Comparison of ENCODE assay signal across 1 cellular context in the genomic region with DNA sequence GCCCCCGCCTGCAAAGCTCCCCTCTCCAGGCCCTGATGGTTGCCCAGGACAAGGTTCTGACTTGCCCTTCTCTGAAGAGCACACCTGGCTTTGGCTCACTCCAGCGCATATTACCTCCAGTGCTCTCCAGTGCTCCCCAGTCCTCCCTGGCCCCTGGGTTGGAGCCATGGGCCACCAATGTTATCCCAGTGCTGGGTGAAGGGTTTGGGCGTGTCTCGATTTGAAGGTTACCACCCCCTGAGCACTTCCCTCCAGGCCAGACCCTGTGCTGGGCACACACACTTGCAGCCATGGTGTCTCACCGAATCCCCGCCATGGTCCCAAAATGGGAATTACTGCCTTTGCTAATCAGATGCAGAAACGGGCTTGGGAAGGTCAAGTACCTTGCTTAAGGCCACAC.
TF ChIP-seq lines count a peak whose summit lies in the region.

No MANE protein-coding gene starts in this region.

TF ChIP-seq in H1, 55 proteins besides CTCF, POLR2A, EP300 and RAD21:
- TF ChIP-seq FOSL1 (IDR thresholded peaks at IDR 0.05; ENCODE audit: insufficient read depth, low read depth, low read length) (no peak), TBP (IDR thresholded peaks at IDR 0.05; ENCODE audit: low read depth, low read length) (no peak), TAF1 (IDR thresholded peaks at IDR 0.05; ENCODE audit: low read depth, low read length) (no peak), RBBP5 (IDR thresholded peaks at IDR 0.05; ENCODE audit: borderline replicate concordance, low read depth, low read length) (no peak), BACH1 (IDR thresholded peaks at IDR 0.05; ENCODE audit: low read length) (no peak), SIN3A (conservative IDR thresholded peaks at IDR 0.05 in 1 of 2, IDR thresholded peaks at IDR 0.05 in 1 of 2; ENCODE audit: low read depth in 1 of 2, low read length in 2 of 2) (no peak), NANOG (IDR thresholded peaks at IDR 0.05; ENCODE audit: insufficient read depth, low read depth, low read length, poor library complexity, severe bottlenecking) (no peak), TEAD4 (IDR thresholded peaks at IDR 0.05; ENCODE audit: low read depth, low read length) (no peak), CTBP2 (IDR thresholded peaks at IDR 0.05; ENCODE audit: borderline replicate concordance, insufficient read depth, insufficient read length, low read length) (no peak), POU5F1 (IDR thresholded peaks at IDR 0.05; ENCODE audit: low read depth, low read length) (no peak), RNF2 (IDR thresholded peaks at IDR 0.05; ENCODE audit: borderline replicate concordance, low read depth, low read length, missing control alignments, poor library complexity, severe bottlenecking) (no peak), HDAC2 (IDR thresholded peaks at IDR 0.05; ENCODE audit: borderline replicate concordance in 1 of 2, low read depth in 2 of 2, low read length in 2 of 2) (no peak), CBX5 (IDR thresholded peaks at IDR 0.05; ENCODE audit: low read depth, low read length) (no peak), KDM5A (IDR thresholded peaks at IDR 0.05; ENCODE audit: low read length) (no peak), CBX8 (IDR thresholded peaks at IDR 0.05; ENCODE audit: borderline replicate concordance, low read depth, low read length) (no peak), CEBPB (IDR thresholded peaks at IDR 0.05; ENCODE audit: low read depth, low read length) (no peak)
- TF ChIP-seq, protein P1, sequence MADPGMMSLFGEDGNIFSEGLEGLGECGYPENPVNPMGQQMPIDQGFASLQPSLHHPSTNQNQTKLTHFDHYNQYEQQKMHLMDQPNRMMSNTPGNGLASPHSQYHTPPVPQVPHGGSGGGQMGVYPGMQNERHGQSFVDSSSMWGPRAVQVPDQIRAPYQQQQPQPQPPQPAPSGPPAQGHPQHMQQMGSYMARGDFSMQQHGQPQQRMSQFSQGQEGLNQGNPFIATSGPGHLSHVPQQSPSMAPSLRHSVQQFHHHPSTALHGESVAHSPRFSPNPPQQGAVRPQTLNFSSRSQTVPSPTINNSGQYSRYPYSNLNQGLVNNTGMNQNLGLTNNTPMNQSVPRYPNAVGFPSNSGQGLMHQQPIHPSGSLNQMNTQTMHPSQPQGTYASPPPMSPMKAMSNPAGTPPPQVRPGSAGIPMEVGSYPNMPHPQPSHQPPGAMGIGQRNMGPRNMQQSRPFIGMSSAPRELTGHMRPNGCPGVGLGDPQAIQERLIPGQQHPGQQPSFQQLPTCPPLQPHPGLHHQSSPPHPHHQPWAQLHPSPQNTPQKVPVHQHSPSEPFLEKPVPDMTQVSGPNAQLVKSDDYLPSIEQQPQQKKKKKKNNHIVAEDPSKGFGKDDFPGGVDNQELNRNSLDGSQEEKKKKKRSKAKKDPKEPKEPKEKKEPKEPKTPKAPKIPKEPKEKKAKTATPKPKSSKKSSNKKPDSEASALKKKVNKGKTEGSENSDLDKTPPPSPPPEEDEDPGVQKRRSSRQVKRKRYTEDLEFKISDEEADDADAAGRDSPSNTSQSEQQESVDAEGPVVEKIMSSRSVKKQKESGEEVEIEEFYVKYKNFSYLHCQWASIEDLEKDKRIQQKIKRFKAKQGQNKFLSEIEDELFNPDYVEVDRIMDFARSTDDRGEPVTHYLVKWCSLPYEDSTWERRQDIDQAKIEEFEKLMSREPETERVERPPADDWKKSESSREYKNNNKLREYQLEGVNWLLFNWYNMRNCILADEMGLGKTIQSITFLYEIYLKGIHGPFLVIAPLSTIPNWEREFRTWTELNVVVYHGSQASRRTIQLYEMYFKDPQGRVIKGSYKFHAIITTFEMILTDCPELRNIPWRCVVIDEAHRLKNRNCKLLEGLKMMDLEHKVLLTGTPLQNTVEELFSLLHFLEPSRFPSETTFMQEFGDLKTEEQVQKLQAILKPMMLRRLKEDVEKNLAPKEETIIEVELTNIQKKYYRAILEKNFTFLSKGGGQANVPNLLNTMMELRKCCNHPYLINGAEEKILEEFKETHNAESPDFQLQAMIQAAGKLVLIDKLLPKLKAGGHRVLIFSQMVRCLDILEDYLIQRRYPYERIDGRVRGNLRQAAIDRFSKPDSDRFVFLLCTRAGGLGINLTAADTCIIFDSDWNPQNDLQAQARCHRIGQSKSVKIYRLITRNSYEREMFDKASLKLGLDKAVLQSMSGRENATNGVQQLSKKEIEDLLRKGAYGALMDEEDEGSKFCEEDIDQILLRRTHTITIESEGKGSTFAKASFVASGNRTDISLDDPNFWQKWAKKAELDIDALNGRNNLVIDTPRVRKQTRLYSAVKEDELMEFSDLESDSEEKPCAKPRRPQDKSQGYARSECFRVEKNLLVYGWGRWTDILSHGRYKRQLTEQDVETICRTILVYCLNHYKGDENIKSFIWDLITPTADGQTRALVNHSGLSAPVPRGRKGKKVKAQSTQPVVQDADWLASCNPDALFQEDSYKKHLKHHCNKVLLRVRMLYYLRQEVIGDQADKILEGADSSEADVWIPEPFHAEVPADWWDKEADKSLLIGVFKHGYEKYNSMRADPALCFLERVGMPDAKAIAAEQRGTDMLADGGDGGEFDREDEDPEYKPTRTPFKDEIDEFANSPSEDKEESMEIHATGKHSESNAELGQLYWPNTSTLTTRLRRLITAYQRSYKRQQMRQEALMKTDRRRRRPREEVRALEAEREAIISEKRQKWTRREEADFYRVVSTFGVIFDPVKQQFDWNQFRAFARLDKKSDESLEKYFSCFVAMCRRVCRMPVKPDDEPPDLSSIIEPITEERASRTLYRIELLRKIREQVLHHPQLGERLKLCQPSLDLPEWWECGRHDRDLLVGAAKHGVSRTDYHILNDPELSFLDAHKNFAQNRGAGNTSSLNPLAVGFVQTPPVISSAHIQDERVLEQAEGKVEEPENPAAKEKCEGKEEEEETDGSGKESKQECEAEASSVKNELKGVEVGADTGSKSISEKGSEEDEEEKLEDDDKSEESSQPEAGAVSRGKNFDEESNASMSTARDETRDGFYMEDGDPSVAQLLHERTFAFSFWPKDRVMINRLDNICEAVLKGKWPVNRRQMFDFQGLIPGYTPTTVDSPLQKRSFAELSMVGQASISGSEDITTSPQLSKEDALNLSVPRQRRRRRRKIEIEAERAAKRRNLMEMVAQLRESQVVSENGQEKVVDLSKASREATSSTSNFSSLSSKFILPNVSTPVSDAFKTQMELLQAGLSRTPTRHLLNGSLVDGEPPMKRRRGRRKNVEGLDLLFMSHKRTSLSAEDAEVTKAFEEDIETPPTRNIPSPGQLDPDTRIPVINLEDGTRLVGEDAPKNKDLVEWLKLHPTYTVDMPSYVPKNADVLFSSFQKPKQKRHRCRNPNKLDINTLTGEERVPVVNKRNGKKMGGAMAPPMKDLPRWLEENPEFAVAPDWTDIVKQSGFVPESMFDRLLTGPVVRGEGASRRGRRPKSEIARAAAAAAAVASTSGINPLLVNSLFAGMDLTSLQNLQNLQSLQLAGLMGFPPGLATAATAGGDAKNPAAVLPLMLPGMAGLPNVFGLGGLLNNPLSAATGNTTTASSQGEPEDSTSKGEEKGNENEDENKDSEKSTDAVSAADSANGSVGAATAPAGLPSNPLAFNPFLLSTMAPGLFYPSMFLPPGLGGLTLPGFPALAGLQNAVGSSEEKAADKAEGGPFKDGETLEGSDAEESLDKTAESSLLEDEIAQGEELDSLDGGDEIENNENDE (IDR thresholded peaks at IDR 0.05; ENCODE audit: insufficient replicate concordance, low read length) = no peak
- TF ChIP-seq, protein P2, sequence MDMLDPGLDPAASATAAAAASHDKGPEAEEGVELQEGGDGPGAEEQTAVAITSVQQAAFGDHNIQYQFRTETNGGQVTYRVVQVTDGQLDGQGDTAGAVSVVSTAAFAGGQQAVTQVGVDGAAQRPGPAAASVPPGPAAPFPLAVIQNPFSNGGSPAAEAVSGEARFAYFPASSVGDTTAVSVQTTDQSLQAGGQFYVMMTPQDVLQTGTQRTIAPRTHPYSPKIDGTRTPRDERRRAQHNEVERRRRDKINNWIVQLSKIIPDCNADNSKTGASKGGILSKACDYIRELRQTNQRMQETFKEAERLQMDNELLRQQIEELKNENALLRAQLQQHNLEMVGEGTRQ (IDR thresholded peaks at IDR 0.05; ENCODE audit: low read length) = no peak
- TF ChIP-seq, protein P3, sequence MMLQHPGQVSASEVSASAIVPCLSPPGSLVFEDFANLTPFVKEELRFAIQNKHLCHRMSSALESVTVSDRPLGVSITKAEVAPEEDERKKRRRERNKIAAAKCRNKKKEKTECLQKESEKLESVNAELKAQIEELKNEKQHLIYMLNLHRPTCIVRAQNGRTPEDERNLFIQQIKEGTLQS (IDR thresholded peaks at IDR 0.05; ENCODE audit: insufficient read depth, low read depth, low read length) = no peak
